1 cellular context compared by ENCODE assay signal in the genomic region with DNA sequence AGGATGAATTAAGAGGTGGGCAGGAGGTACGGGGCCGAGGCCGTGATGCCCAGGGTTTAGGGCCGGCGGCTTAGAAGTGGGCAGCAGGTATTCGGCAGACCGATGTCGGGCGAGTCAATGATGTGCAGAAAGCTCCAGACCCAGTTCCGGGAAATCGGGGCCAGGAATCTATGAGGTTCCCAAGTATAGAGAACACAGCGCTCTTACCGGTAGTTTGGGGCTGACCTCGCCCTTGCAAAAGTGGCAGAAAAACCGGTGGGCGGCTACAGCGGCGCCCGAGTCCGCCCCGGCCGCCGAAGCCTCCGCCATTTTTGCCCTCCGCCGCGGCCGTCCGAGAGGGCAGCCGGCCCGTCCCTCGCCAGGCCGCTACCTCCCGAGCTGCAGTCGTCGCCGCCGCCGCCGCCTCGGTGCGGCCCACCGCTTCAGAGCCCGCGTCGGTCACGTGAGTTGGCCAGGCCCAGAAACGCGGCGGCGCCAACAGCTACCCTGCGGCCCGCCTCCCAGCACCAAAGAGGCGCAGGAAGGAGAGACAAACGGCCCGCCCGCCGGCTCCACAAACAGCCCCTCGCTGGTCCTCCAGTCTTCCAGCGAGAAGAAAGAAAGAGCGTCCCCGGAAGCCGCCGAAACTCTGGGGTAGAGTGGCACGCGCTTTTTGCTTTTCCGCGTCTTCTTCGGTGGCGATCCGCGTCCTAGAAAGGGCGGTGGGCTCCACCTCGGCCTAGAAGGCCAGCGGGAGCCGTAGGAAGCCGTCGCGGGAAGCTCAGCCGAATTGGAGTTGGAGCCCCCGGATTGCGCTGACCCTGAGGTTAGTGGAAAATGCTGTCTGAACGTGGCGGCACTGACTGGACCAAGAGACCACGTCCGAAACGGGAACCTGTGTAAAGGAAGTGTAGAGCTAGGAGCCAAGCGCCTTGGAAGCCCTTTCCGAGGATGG.
TF ChIP-seq lines count a peak whose summit lies in the region.

A gene with protein sequence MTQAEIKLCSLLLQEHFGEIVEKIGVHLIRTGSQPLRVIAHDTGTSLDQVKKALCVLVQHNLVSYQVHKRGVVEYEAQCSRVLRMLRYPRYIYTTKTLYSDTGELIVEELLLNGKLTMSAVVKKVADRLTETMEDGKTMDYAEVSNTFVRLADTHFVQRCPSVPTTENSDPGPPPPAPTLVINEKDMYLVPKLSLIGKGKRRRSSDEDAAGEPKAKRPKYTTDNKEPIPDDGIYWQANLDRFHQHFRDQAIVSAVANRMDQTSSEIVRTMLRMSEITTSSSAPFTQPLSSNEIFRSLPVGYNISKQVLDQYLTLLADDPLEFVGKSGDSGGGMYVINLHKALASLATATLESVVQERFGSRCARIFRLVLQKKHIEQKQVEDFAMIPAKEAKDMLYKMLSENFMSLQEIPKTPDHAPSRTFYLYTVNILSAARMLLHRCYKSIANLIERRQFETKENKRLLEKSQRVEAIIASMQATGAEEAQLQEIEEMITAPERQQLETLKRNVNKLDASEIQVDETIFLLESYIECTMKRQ (plus strand): TSS at position 636 of the 934 bp plus-strand sequence. CDS start 1,577 bp downstream, outside the sequence.
A gene (minus strand): TSS at position 531 of the 934 bp plus-strand sequence. CDS start 222 bp downstream, at position 309.

TF ChIP-seq in GM12878, 131 proteins besides CTCF, POLR2A, EP300 and RAD21 (continued from another document and continues in another):
- TF ChIP-seq, protein P1, sequence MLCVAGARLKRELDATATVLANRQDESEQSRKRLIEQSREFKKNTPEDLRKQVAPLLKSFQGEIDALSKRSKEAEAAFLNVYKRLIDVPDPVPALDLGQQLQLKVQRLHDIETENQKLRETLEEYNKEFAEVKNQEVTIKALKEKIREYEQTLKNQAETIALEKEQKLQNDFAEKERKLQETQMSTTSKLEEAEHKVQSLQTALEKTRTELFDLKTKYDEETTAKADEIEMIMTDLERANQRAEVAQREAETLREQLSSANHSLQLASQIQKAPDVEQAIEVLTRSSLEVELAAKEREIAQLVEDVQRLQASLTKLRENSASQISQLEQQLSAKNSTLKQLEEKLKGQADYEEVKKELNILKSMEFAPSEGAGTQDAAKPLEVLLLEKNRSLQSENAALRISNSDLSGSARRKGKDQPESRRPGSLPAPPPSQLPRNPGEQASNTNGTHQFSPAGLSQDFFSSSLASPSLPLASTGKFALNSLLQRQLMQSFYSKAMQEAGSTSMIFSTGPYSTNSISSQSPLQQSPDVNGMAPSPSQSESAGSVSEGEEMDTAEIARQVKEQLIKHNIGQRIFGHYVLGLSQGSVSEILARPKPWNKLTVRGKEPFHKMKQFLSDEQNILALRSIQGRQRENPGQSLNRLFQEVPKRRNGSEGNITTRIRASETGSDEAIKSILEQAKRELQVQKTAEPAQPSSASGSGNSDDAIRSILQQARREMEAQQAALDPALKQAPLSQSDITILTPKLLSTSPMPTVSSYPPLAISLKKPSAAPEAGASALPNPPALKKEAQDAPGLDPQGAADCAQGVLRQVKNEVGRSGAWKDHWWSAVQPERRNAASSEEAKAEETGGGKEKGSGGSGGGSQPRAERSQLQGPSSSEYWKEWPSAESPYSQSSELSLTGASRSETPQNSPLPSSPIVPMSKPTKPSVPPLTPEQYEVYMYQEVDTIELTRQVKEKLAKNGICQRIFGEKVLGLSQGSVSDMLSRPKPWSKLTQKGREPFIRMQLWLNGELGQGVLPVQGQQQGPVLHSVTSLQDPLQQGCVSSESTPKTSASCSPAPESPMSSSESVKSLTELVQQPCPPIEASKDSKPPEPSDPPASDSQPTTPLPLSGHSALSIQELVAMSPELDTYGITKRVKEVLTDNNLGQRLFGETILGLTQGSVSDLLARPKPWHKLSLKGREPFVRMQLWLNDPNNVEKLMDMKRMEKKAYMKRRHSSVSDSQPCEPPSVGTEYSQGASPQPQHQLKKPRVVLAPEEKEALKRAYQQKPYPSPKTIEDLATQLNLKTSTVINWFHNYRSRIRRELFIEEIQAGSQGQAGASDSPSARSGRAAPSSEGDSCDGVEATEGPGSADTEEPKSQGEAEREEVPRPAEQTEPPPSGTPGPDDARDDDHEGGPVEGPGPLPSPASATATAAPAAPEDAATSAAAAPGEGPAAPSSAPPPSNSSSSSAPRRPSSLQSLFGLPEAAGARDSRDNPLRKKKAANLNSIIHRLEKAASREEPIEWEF (IDR thresholded peaks at IDR 0.05; ENCODE audit: insufficient replicate concordance, low read depth, low read length): no peak
- TF ChIP-seq NRF1 (conservative IDR thresholded peaks at IDR 0.05; ENCODE audit: low read depth, low read length) (no peak), CBFB (IDR thresholded peaks at IDR 0.05; ENCODE audit: low read depth) (peak; percentile 82), SMC3 (IDR thresholded peaks at IDR 0.05; ENCODE audit: borderline replicate concordance, low read length) (no peak), RBBP5 (conservative IDR thresholded peaks at IDR 0.05) (0 out of 2 replicates have a peak, but pooled peaks have one; percentile 60), ASH2L (IDR thresholded peaks at IDR 0.05; ENCODE audit: borderline replicate concordance, low read depth) (peak; percentile 54; the same call in 1 of the 2 replicates), RFX5 (IDR thresholded peaks at IDR 0.05; ENCODE audit: low read depth, low read length) (no peak), ZSCAN29 (IDR thresholded peaks at IDR 0.05) (0 out of 2 replicates have a peak, but pooled peaks have one; percentile 13), LARP7 (IDR thresholded peaks at IDR 0.05) (peak; percentile 89), EED (IDR thresholded peaks at IDR 0.05; ENCODE audit: low read depth) (peak; percentile 54; the same call in 1 of the 2 replicates), TCF12 (IDR thresholded peaks at IDR 0.05; ENCODE audit: low read depth, low read length) (no peak), SPI1 (IDR thresholded peaks at IDR 0.05; ENCODE audit: borderline replicate concordance, insufficient read depth, low read depth, low read length) (no peak), SRF (IDR thresholded peaks at IDR 0.05; ENCODE audit: low read depth in 2 of 2, low read length in 2 of 2) (no peak)
- TF ChIP-seq, protein P2, sequence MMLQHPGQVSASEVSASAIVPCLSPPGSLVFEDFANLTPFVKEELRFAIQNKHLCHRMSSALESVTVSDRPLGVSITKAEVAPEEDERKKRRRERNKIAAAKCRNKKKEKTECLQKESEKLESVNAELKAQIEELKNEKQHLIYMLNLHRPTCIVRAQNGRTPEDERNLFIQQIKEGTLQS (IDR thresholded peaks at IDR 0.05; ENCODE audit: borderline replicate concordance, extremely low read depth, low read depth, low read length): no peak
- TF ChIP-seq, protein P3, sequence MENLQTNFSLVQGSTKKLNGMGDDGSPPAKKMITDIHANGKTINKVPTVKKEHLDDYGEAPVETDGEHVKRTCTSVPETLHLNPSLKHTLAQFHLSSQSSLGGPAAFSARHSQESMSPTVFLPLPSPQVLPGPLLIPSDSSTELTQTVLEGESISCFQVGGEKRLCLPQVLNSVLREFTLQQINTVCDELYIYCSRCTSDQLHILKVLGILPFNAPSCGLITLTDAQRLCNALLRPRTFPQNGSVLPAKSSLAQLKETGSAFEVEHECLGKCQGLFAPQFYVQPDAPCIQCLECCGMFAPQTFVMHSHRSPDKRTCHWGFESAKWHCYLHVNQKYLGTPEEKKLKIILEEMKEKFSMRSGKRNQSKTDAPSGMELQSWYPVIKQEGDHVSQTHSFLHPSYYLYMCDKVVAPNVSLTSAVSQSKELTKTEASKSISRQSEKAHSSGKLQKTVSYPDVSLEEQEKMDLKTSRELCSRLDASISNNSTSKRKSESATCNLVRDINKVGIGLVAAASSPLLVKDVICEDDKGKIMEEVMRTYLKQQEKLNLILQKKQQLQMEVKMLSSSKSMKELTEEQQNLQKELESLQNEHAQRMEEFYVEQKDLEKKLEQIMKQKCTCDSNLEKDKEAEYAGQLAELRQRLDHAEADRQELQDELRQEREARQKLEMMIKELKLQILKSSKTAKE (IDR thresholded peaks at IDR 0.05; ENCODE audit: low read depth, poor library complexity, severe bottlenecking): no peak
- TF ChIP-seq, protein P4, sequence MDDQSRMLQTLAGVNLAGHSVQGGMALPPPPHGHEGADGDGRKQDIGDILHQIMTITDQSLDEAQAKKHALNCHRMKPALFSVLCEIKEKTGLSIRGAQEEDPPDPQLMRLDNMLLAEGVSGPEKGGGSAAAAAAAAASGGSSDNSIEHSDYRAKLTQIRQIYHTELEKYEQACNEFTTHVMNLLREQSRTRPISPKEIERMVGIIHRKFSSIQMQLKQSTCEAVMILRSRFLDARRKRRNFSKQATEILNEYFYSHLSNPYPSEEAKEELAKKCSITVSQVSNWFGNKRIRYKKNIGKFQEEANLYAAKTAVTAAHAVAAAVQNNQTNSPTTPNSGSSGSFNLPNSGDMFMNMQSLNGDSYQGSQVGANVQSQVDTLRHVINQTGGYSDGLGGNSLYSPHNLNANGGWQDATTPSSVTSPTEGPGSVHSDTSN (IDR thresholded peaks at IDR 0.05; ENCODE audit: insufficient replicate concordance, low read depth, low read length): peak; percentile 8
- TF ChIP-seq, protein P5, sequence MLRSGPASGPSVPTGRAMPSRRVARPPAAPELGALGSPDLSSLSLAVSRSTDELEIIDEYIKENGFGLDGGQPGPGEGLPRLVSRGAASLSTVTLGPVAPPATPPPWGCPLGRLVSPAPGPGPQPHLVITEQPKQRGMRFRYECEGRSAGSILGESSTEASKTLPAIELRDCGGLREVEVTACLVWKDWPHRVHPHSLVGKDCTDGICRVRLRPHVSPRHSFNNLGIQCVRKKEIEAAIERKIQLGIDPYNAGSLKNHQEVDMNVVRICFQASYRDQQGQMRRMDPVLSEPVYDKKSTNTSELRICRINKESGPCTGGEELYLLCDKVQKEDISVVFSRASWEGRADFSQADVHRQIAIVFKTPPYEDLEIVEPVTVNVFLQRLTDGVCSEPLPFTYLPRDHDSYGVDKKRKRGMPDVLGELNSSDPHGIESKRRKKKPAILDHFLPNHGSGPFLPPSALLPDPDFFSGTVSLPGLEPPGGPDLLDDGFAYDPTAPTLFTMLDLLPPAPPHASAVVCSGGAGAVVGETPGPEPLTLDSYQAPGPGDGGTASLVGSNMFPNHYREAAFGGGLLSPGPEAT (IDR thresholded peaks at IDR 0.05; ENCODE audit: low read depth): peak; percentile 71
- TF ChIP-seq, protein P6, sequence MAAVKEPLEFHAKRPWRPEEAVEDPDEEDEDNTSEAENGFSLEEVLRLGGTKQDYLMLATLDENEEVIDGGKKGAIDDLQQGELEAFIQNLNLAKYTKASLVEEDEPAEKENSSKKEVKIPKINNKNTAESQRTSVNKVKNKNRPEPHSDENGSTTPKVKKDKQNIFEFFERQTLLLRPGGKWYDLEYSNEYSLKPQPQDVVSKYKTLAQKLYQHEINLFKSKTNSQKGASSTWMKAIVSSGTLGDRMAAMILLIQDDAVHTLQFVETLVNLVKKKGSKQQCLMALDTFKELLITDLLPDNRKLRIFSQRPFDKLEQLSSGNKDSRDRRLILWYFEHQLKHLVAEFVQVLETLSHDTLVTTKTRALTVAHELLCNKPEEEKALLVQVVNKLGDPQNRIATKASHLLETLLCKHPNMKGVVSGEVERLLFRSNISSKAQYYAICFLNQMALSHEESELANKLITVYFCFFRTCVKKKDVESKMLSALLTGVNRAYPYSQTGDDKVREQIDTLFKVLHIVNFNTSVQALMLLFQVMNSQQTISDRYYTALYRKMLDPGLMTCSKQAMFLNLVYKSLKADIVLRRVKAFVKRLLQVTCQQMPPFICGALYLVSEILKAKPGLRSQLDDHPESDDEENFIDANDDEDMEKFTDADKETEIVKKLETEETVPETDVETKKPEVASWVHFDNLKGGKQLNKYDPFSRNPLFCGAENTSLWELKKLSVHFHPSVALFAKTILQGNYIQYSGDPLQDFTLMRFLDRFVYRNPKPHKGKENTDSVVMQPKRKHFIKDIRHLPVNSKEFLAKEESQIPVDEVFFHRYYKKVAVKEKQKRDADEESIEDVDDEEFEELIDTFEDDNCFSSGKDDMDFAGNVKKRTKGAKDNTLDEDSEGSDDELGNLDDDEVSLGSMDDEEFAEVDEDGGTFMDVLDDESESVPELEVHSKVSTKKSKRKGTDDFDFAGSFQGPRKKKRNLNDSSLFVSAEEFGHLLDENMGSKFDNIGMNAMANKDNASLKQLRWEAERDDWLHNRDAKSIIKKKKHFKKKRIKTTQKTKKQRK (IDR thresholded peaks at IDR 0.05; ENCODE audit: low read depth, low read length): no peak
- TF ChIP-seq, protein P7, sequence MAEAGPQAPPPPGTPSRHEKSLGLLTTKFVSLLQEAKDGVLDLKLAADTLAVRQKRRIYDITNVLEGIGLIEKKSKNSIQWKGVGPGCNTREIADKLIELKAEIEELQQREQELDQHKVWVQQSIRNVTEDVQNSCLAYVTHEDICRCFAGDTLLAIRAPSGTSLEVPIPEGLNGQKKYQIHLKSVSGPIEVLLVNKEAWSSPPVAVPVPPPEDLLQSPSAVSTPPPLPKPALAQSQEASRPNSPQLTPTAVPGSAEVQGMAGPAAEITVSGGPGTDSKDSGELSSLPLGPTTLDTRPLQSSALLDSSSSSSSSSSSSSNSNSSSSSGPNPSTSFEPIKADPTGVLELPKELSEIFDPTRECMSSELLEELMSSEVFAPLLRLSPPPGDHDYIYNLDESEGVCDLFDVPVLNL (IDR thresholded peaks at IDR 0.05; ENCODE audit: low read depth, low read length): no peak
- TF ChIP-seq, protein P8, sequence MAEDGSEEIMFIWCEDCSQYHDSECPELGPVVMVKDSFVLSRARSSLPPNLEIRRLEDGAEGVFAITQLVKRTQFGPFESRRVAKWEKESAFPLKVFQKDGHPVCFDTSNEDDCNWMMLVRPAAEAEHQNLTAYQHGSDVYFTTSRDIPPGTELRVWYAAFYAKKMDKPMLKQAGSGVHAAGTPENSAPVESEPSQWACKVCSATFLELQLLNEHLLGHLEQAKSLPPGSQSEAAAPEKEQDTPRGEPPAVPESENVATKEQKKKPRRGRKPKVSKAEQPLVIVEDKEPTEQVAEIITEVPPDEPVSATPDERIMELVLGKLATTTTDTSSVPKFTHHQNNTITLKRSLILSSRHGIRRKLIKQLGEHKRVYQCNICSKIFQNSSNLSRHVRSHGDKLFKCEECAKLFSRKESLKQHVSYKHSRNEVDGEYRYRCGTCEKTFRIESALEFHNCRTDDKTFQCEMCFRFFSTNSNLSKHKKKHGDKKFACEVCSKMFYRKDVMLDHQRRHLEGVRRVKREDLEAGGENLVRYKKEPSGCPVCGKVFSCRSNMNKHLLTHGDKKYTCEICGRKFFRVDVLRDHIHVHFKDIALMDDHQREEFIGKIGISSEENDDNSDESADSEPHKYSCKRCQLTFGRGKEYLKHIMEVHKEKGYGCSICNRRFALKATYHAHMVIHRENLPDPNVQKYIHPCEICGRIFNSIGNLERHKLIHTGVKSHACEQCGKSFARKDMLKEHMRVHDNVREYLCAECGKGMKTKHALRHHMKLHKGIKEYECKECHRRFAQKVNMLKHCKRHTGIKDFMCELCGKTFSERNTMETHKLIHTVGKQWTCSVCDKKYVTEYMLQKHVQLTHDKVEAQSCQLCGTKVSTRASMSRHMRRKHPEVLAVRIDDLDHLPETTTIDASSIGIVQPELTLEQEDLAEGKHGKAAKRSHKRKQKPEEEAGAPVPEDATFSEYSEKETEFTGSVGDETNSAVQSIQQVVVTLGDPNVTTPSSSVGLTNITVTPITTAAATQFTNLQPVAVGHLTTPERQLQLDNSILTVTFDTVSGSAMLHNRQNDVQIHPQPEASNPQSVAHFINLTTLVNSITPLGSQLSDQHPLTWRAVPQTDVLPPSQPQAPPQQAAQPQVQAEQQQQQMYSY (CRISPR knock-in tag; IDR thresholded peaks at IDR 0.05): 0 out of 2 replicates have a peak, but pooled peaks have one; percentile 66
